12 cellular contexts compared by ENCODE assay signal in the genomic region with DNA sequence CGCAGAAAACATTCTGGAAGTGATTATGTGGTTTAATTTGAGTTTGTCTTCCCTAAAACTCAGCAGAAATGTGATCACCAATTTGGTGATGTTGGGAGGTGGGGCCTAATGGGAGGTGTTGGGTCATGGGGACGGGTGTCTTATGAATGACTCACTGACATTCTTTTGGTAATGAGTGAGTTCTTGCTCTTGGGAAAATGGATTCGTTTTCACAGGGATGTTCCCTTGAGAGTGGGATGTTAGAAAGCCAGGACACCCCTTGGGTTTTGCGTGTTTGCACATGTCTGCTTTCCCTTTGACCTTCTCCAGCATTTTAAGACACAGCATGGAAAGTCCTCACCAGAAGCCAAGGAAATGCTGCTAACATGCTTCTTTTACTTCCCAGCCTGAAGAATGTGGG.
DNase-seq lines count a peak whose midpoint lies in the region; ATAC-seq and TF ChIP-seq lines count a peak whose summit lies in the region.
"Had no signal": no experiment of that assay in that cellular context is flagged by ENCODE, and none has a peak within 500 bp of the region (broad histone marks: within the 10 kb centered on the region; RNA-seq: fewer than 3 reads in every experiment).

No MANE protein-coding gene starts in this region.

- H3K4me1 ChIP-seq in PC-3 (ENCODE audit: insufficient read depth, low read length) (peaks cover 6% of the 10 kb centered on the region), osteoblast (ENCODE audit: insufficient read depth, low read length) (peaks cover 14% of the 10 kb centered on the region)
- H3K4me1 ChIP-seq: colonic mucosa had no signal

- H3K9me3 ChIP-seq in PC-3 (ENCODE audit: low read length) (no peaks in the 10 kb centered on the region), osteoblast (ENCODE audit: low read depth, low read length) (no peaks in the 10 kb centered on the region)
- H3K9me3 ChIP-seq: colonic mucosa had no signal

- H4K20me1 ChIP-seq in PC-3 (ENCODE audit: low read length), result no peaks in the 10 kb centered on the region
- no peaks in the 10 kb centered on the region for H4K20me1 ChIP-seq in osteoblast (ENCODE audit: insufficient read depth, low read length)

- H3K4me2 ChIP-seq in PC-3 (ENCODE audit: low read length) (no peak overlapping the region), osteoblast (ENCODE audit: insufficient read depth, low read length) (peak overlapping the region; percentile 60)

- H3K4me3 ChIP-seq in PC-3 (ENCODE audit: low read length) (no peak overlapping the region), epithelial cell of esophagus (ENCODE audit: low read length) (no peak overlapping the region), osteoblast (ENCODE audit: insufficient read depth, low read length) (no peak overlapping the region)
- H3K4me3 ChIP-seq: colonic mucosa had no signal

- ATAC-seq in PC-3 (0 out of 2 replicates have a peak, but pooled peaks have one; percentile 33), HG02981 (IDR thresholded peaks at IDR 0.05; ENCODE audit: unreplicated experiment) (no peak)
- ATAC-seq: Panc1 had no signal

- DNase-seq in EH (ENCODE audit: low read depth) (peak; percentile 97), PC-3 (peak; percentile 35), epithelial cell of esophagus (ENCODE audit: low read depth) (peak; percentile 92), osteoblast (ENCODE audit: insufficient read length, low spot score, missing footprints) (peak; percentile 70), GDM1 (lab: John Stamatoyannopoulos, UW) (no peak), putamen (ENCODE audit: low spot score) (no peak), NK-92 (lab: John Stamatoyannopoulos, UW; ENCODE audit: unreplicated experiment) (no peak)
- DNase-seq: colonic mucosa, NCI-H2029, WERI-Rb-1 had no signal

- intact Hi-C loops in PC-3 (cut with micrococcal nuclease), result no loop called here

- no peak for TF ChIP-seq CTCF in PC-3 (conservative IDR thresholded peaks at IDR 0.05; ENCODE audit: low read depth, low read length)
- no peak for TF ChIP-seq CTCF in epithelial cell of esophagus (IDR thresholded peaks at IDR 0.05; ENCODE audit: insufficient read depth, low read depth, low read length, missing control alignments)
- no peak for TF ChIP-seq CTCF in osteoblast (IDR thresholded peaks at IDR 0.05; ENCODE audit: extremely low read depth, low read depth, low read length)

- H3K27ac ChIP-seq in PC-3 (ENCODE audit: low read length) (no peak overlapping the region), osteoblast (ENCODE audit: low read depth, low read length) (peak overlapping the region; percentile 93)
- H3K27ac ChIP-seq: colonic mucosa, WERI-Rb-1 had no signal

- CTCF ChIA-PET in PC-3 (lab: Charles Lee), result no interaction called here

- H3K9ac ChIP-seq in PC-3 (ENCODE audit: low read length), result no peak overlapping the region

- H3K27me3 ChIP-seq in PC-3 (ENCODE audit: low read length) (no peaks in the 10 kb centered on the region), osteoblast (ENCODE audit: insufficient read depth, low read length) (no peaks in the 10 kb centered on the region)
- H3K27me3 ChIP-seq: colonic mucosa had no signal

- H3F3A ChIP-seq in PC-3 (ENCODE audit: low read length, unreplicated experiment), result no peaks in the 10 kb centered on the region

- POLR2A ChIA-PET in PC-3 (lab: Charles Lee; ENCODE audit: unreplicated experiment), result no interaction called here

- H2AFZ ChIP-seq in PC-3 (ENCODE audit: low read length), result no peak overlapping the region
- H2AFZ ChIP-seq in osteoblast (ENCODE audit: low read length), result peak overlapping the region; percentile 56

- no peaks in the 10 kb centered on the region for H3K9me2 ChIP-seq in PC-3 (replicated peaks; ENCODE audit: low read length)

- H3K79me2 ChIP-seq in PC-3 (ENCODE audit: low read length), result no peaks in the 10 kb centered on the region
- H3K79me2 ChIP-seq in osteoblast (ENCODE audit: insufficient read depth, low read length), result no peaks in the 10 kb centered on the region

- H3K36me3 ChIP-seq in PC-3 (ENCODE audit: low read depth, low read length) (no peaks in the 10 kb centered on the region), osteoblast (ENCODE audit: insufficient read depth, low read length) (no peaks in the 10 kb centered on the region)
- H3K36me3 ChIP-seq: colonic mucosa, WERI-Rb-1 had no signal

- BruUV-seq in PC-3 (replicated peaks; lab: Mats Ljungman, UMichigan), result no TSS peak

Comparison
In these comparisons a context has a peak if more than half of its experiments do, and no peak if none do; other contexts are left out.
1. DNase-seq: peak in EH (single experiment), PC-3 (single experiment), epithelial cell of esophagus (single experiment) and osteoblast (single experiment); none in GDM1 (single experiment), putamen (single experiment) and NK-92 (single experiment).